Comparison of ENCODE assay signal across 8 cellular contexts in genomic region chr16:48526058-48526957, GRCh38.
A peak's percentile ranks its signal among the peaks of the same experiment; 100 is the strongest.
DNase-seq lines count a peak whose midpoint lies in the region; ATAC-seq and TF ChIP-seq lines count a peak whose summit lies in the region.

No MANE protein-coding gene starts in this region.

- H4K20me1 ChIP-seq in BLaER1 (no peaks in the 10 kb centered on the region), neural progenitor cell (ENCODE audit: low read depth) (no peaks in the 10 kb centered on the region)

- H3K4me3 ChIP-seq in BLaER1 (no peak overlapping the region), neural progenitor cell (no peak overlapping the region)

- in situ Hi-C loops in KBM-7 (cut with MboI; ENCODE audit: low pct_unique_long_range_greater_than_20kb, low sequenced_read_pairs), result no loop called here

- H3K9me3 Mint-ChIP-seq in neural progenitor cell, result peaks cover 6% of the 10 kb centered on the region

- peaks cover 7% of the 10 kb centered on the region; the same call in 1 of the 2 replicates for H3K9me3 ChIP-seq in BLaER1
- no peaks in the 10 kb centered on the region for H3K9me3 ChIP-seq in neural progenitor cell (ENCODE audit: low read depth)

- H3K79me2 ChIP-seq in neural progenitor cell (ENCODE audit: low read depth), result no peaks in the 10 kb centered on the region

- no peaks in the 10 kb centered on the region for H3F3A ChIP-seq in neural progenitor cell (ENCODE audit: low read depth)

- H3K27me3 Mint-ChIP-seq in neural progenitor cell (ENCODE audit: insufficient read depth, low read depth), result peaks cover 4% of the 10 kb centered on the region

- ATAC-seq in GM18867 (IDR thresholded peaks at IDR 0.05; ENCODE audit: unreplicated experiment), result peak; percentile 87

- H3K27me3 ChIP-seq in BLaER1 (no peaks in the 10 kb centered on the region), neural progenitor cell (no peaks in the 10 kb centered on the region)

- H3K4me1 ChIP-seq in BLaER1 (peaks cover 45% of the 10 kb centered on the region), neural progenitor cell (no peaks in the 10 kb centered on the region)

- H3K4me1 Mint-ChIP-seq in neural progenitor cell, result peaks cover 4% of the 10 kb centered on the region

- no peak overlapping the region for H3K27ac Mint-ChIP-seq in neural progenitor cell

- peaks cover 2% of the 10 kb centered on the region for H3K36me3 Mint-ChIP-seq in neural progenitor cell

- H3K9ac ChIP-seq in BLaER1, result no peak overlapping the region
- H3K9ac ChIP-seq in neural progenitor cell, result no peak overlapping the region

- 0 out of 2 replicates have a peak overlapping the region, but pooled peaks have one; percentile 49 for H3K27ac ChIP-seq in BLaER1
- H3K27ac ChIP-seq in neural progenitor cell, result no peak overlapping the region
- H3K27ac ChIP-seq in substantia nigra (ENCODE audit: low read depth, low read length, poor library complexity, severe bottlenecking), result no peak overlapping the region

- peak; percentile 52 for TF ChIP-seq CTCF in neural progenitor cell (IDR thresholded peaks at IDR 0.05)

- H3K4me2 ChIP-seq in BLaER1, result peak overlapping the region; percentile 62; the same call in 1 of the 2 replicates
- H3K4me2 ChIP-seq in neural progenitor cell, result no peak overlapping the region

- H3K36me3 ChIP-seq in BLaER1, result no peaks in the 10 kb centered on the region
- no peaks in the 10 kb centered on the region for H3K36me3 ChIP-seq in neural progenitor cell

- DNase-seq in LoVo (ENCODE audit: low spot score) (peak; percentile 77), neural progenitor cell (ENCODE audit: low spot score) (peak; percentile 55), NCI-H128 (lab: John Stamatoyannopoulos, UW; ENCODE audit: unreplicated experiment) (no peak), KBM-7 (no peak), substantia nigra (lab: John Stamatoyannopoulos, UW) (no peak)
- peak; percentile 37 for DNase-seq in activated naive CD4-positive, alpha-beta T cell treated with anti-CD3 and anti-CD28 coated beads, Interleukin-2, amount 50 U/mL, for 16 hours

- H3K4me3 Mint-ChIP-seq in neural progenitor cell, result peak overlapping the region; percentile 33

- no peak overlapping the region for H2AFZ ChIP-seq in neural progenitor cell (replicated peaks)

Comparison
In these comparisons a context has a peak if more than half of its experiments do, and no peak if none do; other contexts are left out.
1. DNase-seq: peak in LoVo (single experiment), activated naive CD4-positive, alpha-beta T cell treated with anti-CD3 and anti-CD28 coated beads, Interleukin-2, amount 50 U/mL, for 16 hours (single experiment) and neural progenitor cell (single experiment); none in NCI-H128 (single experiment), KBM-7 (single experiment) and substantia nigra (0 of 49).